Comparison of ENCODE assay signal across 9 cellular contexts in the genomic region with DNA sequence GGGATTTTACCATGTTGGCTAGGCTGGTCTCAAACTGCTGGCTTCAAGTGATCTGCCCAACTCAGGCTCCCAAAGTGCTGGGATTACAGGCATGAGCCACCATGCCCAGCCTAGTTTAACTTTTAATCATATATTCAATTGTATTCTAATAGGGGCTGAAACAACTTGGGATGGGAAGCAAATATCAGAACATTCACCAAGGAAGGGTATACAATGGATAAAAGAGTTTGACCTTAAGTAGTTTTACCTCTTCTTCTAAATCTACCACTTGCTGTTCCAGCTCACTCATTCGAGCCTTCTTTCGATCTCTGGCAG. TPM values are rescaled to one million over a fixed set of nuclear protein-coding genes. Genes with fewer than 3 reads are reported as not detected.
DNase-seq lines count a peak whose midpoint lies in the region; ATAC-seq, FAIRE-seq and TF ChIP-seq lines count a peak whose summit lies in the region.
"Had no signal": no experiment of that assay in that cellular context is flagged by ENCODE, and none has a peak within 500 bp of the region (broad histone marks: within the 10 kb centered on the region; RNA-seq: fewer than 3 reads in every experiment).

No MANE protein-coding gene starts in this region.

- ATAC-seq in left cardiac atrium = no peak
- no peak for ATAC-seq in HG03025 (IDR thresholded peaks at IDR 0.05; ENCODE audit: low FRiP score, unreplicated experiment)

- H3K27me3 ChIP-seq in right atrium auricular region (no peaks in the 10 kb centered on the region), astrocyte (ENCODE audit: insufficient read depth, low read length) (no peaks in the 10 kb centered on the region), mesenchymal stem cell (ENCODE audit: control insufficient read depth in 1 of 2, insufficient read depth in 1 of 2, low read length in 2 of 2) (no peaks in the 10 kb centered on the region)

- H4K8ac ChIP-seq in mesenchymal stem cell (ENCODE audit: low read length) = no peak overlapping the region

- H3K79me2 ChIP-seq in astrocyte (ENCODE audit: insufficient read depth, low read length) = peaks cover 81% of the 10 kb centered on the region

- 21% methylated on average over 2 of the region's 2 CpGs for WGBS in mesenchymal stem cell
- WGBS in urinary bladder = 6% methylated on average over 2 of the region's 2 CpGs

- no peak overlapping the region for H2BK15ac ChIP-seq in mesenchymal stem cell (ENCODE audit: low read depth, poor library complexity, severe bottlenecking)

- H3K18ac ChIP-seq in mesenchymal stem cell (ENCODE audit: low read depth in 1 of 2, low read length in 2 of 2) = no peak overlapping the region

- intact Hi-C loops in left cardiac atrium (cut with DNase I) = no loop called here

- H3K4me2 ChIP-seq in astrocyte (ENCODE audit: low read length) = peak overlapping the region; percentile 86
- H3K4me2 ChIP-seq in mesenchymal stem cell (ENCODE audit: low read length, poor library complexity, severe bottlenecking) = peak overlapping the region; percentile 51

- H3K79me1 ChIP-seq in mesenchymal stem cell (replicated peaks; ENCODE audit: low read length, poor library complexity, severe bottlenecking) = peaks cover 10% of the 10 kb centered on the region

- no peak overlapping the region for H2BK12ac ChIP-seq in mesenchymal stem cell (ENCODE audit: low read length in 2 of 2)

- peaks cover 24% of the 10 kb centered on the region for H3K4me1 Mint-ChIP-seq in astrocyte (ENCODE audit: low read depth, unreplicated experiment)

- H3K4me3 Mint-ChIP-seq in astrocyte (ENCODE audit: unreplicated experiment) = peak overlapping the region; percentile 93

- H3K27me3 Mint-ChIP-seq in astrocyte (ENCODE audit: low read depth, unreplicated experiment) = no peaks in the 10 kb centered on the region

- H3K4me1 ChIP-seq in right atrium auricular region (peaks cover 0 to 60% of the 10 kb centered on the region in 2 donors), astrocyte (ENCODE audit: insufficient read depth, low read length) (peaks cover 18% of the 10 kb centered on the region), mesenchymal stem cell (ENCODE audit: control insufficient read depth, insufficient read depth, low read depth, low read length) (peaks cover 5% of the 10 kb centered on the region), urinary bladder (ENCODE audit: insufficient read depth) (no peaks in the 10 kb centered on the region)

- peak overlapping the region; percentile 100 for H3K9ac ChIP-seq in astrocyte (ENCODE audit: low read length)
- peak overlapping the region; percentile 96 for H3K9ac ChIP-seq in mesenchymal stem cell (ENCODE audit: low read length)

- H3K9me3 Mint-ChIP-seq in astrocyte (ENCODE audit: unreplicated experiment) = peaks cover 2% of the 10 kb centered on the region

- peak overlapping the region; percentile 99 for H3K27ac Mint-ChIP-seq in astrocyte (ENCODE audit: unreplicated experiment)

- H2BK120ac ChIP-seq in mesenchymal stem cell (ENCODE audit: low read depth, low read length) = no peak overlapping the region

- H3K27ac ChIP-seq in right atrium auricular region (peak overlapping the region; percentile 100), astrocyte (ENCODE audit: low read depth, low read length) (peak overlapping the region; percentile 99), mesenchymal stem cell (ENCODE audit: low read length, poor library complexity, severe bottlenecking) (peak overlapping the region; percentile 92), urinary bladder (ENCODE audit: low read depth) (peak overlapping the region; percentile 60)

- H3K4ac ChIP-seq in mesenchymal stem cell (ENCODE audit: low read depth in 1 of 2, low read length in 2 of 2) = no peak overlapping the region

- H3K14ac ChIP-seq in mesenchymal stem cell (ENCODE audit: low read length in 2 of 2) = no peak overlapping the region

- H2AFZ ChIP-seq in astrocyte (ENCODE audit: low read depth, low read length) = no peak overlapping the region
- H2AFZ ChIP-seq in mesenchymal stem cell (ENCODE audit: low read depth, low read length) = no peak overlapping the region

- no peak for FAIRE-seq in astrocyte (lab: Jason Lieb, UNC)

- H3K4me3 ChIP-seq in right atrium auricular region (peak overlapping the region; percentile 96 to 99), astrocyte (ENCODE audit: insufficient read depth, low read depth, low read length) (peak overlapping the region; percentile 93), mesenchymal stem cell (ENCODE audit: insufficient read depth in 1 of 2, low read depth in 1 of 2, low read length in 2 of 2) (peak overlapping the region in 1 of 2 experiments; percentile 84), urinary bladder (ENCODE audit: low read depth, low read length) (peak overlapping the region; percentile 92)

- H3K36me3 ChIP-seq in right atrium auricular region = peaks cover 51% of the 10 kb centered on the region
- H3K36me3 ChIP-seq in astrocyte (ENCODE audit: insufficient read depth, low read length) = peaks cover 47% of the 10 kb centered on the region
- H3K36me3 ChIP-seq in mesenchymal stem cell (ENCODE audit: control insufficient read depth in 1 of 2, insufficient read depth in 2 of 2, low read depth in 1 of 2, low read length in 2 of 2) = peaks cover 12 to 45% of the 10 kb centered on the region in 2 experiments
- peaks cover 4% of the 10 kb centered on the region for H3K36me3 ChIP-seq in urinary bladder (ENCODE audit: insufficient read depth)

- H3K36me3 Mint-ChIP-seq in astrocyte (ENCODE audit: low read depth, unreplicated experiment) = peaks cover 20% of the 10 kb centered on the region

- no peaks in the 10 kb centered on the region for H3K9me3 ChIP-seq in right atrium auricular region
- H3K9me3 ChIP-seq in astrocyte (ENCODE audit: insufficient read depth, low read depth, low read length) = no peaks in the 10 kb centered on the region
- no peaks in the 10 kb centered on the region for H3K9me3 ChIP-seq in mesenchymal stem cell (ENCODE audit: control insufficient read depth, low read length)

- DNase-seq in right atrium auricular region (ENCODE audit: low spot score) (no peak), left cardiac atrium (no peak), astrocyte (ENCODE audit: low read depth) (no peak), mesenchymal stem cell (no peak), NCI-H510A (lab: John Stamatoyannopoulos, UW) (no peak), NCI-H146 treated with DMSO at 0.1 percent for 48 hours (lab: John Stamatoyannopoulos, UW; ENCODE audit: unreplicated experiment) (no peak)
- DNase-seq: GDM1 had no signal

- H4K20me1 ChIP-seq in astrocyte (ENCODE audit: insufficient read depth, low read length) = peaks cover 52% of the 10 kb centered on the region

- no peak overlapping the region for H4K91ac ChIP-seq in mesenchymal stem cell (ENCODE audit: low read length)

- TF ChIP-seq CTCF in right atrium auricular region (IDR thresholded peaks at IDR 0.05) = no peak
- no peak for TF ChIP-seq CTCF in astrocyte (IDR thresholded peaks at IDR 0.05; ENCODE audit: insufficient read depth, low read depth, low read length)

- no peak overlapping the region for H2BK5ac ChIP-seq in mesenchymal stem cell (ENCODE audit: low read depth, low read length, poor library complexity, severe bottlenecking)

- H2AK5ac ChIP-seq in mesenchymal stem cell (ENCODE audit: low read length, severe bottlenecking) = no peak overlapping the region

- H3K23ac ChIP-seq in mesenchymal stem cell (ENCODE audit: low read length in 2 of 2) = no peak overlapping the region

RNA-seq across cellular contexts. Expression of gene XBP1, which starts 1.6 kb away (rescaled TPM):
- total RNA-seq in right atrium auricular region (100 to 1,000 TPM; 104 to 160 TPM), left cardiac atrium (100 to 1,000 TPM in 1 of 2 donors, 10 to 100 TPM in 1; 74.8 to 144 TPM), astrocyte (142 and 155 TPM in 2 replicates), urinary bladder (168 TPM)
- 127 TPM for polyA plus RNA-seq in mesenchymal stem cell (2013, experiment 1 of 2)
- 129 TPM for polyA plus RNA-seq in mesenchymal stem cell (2013, experiment 2 of 2)
- polyA plus RNA-seq in urinary bladder = 68.1 TPM

RNA-seq across cellular contexts. Expression of gene CCDC117, which starts 26.3 kb away (rescaled TPM):
- 10 to 100 TPM; 13.6 to 17.3 TPM for total RNA-seq in right atrium auricular region
- total RNA-seq in left cardiac atrium = 10 to 100 TPM; 12.9 to 13.6 TPM
- total RNA-seq in astrocyte = 13.5 and 15.8 TPM in 2 replicates
- 14.2 TPM for polyA plus RNA-seq in mesenchymal stem cell (2013, experiment 1 of 2)
- polyA plus RNA-seq in mesenchymal stem cell (2013, experiment 2 of 2) = 14.5 TPM
- total RNA-seq in urinary bladder = 33.0 TPM
- 13.5 TPM for polyA plus RNA-seq in urinary bladder

RNA-seq across cellular contexts. Expression of gene HSCB, which starts 56.9 kb away (rescaled TPM):
- 10 to 100 TPM; 11.9 to 12.6 TPM for total RNA-seq in right atrium auricular region
- total RNA-seq in left cardiac atrium = 10 to 100 TPM in 1 of 2 donors, 1 to 10 TPM in 1; 9.3 to 10.5 TPM
- total RNA-seq in astrocyte = 10.4 and 10.7 TPM in 2 replicates
- 20.1 TPM for polyA plus RNA-seq in mesenchymal stem cell (2013, experiment 1 of 2)
- polyA plus RNA-seq in mesenchymal stem cell (2013, experiment 2 of 2) = 20.3 TPM
- total RNA-seq in urinary bladder = 13.2 TPM
- 20.7 TPM for polyA plus RNA-seq in urinary bladder

RNA-seq across cellular contexts. Expression of gene CHEK2, which starts 57.1 kb away (rescaled TPM):
- 10 to 100 TPM in 1 of 2 donors, 1 to 10 TPM in 1; 2.7 to 11.3 TPM for total RNA-seq in right atrium auricular region
- total RNA-seq in left cardiac atrium = 1 to 10 TPM; 2.9 to 3.5 TPM
- 5.7 and 7.5 TPM in 2 replicates for total RNA-seq in astrocyte
- polyA plus RNA-seq in mesenchymal stem cell (2013, experiment 1 of 2) = 8.8 TPM
- polyA plus RNA-seq in mesenchymal stem cell (2013, experiment 2 of 2) = 7.9 TPM
- total RNA-seq in urinary bladder = 15.6 TPM
- 8.8 TPM for polyA plus RNA-seq in urinary bladder
